Comparison of ENCODE assay signal across 2 cellular contexts in the genomic region with DNA sequence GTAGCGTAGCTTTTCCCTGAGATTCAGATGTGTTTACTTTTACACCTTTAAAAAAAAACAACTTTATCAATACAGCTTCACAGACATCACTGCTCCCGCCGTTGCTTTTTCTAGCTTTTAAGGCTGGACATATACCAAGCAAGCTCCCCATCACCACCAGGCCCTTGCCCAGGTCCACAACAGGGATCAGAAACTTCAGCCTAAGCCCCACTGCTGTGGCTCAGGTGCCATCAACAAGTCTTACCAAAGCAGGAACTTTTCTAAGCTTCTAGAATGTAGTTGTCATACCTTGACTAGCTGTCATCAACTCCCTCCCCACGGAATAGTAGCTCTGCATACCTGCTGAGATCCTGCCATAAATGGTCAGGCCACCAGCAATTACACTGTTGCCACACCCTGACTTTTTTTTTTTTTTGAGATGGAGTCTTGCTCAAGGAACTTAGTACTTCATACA.
TF ChIP-seq lines count a peak whose summit lies in the region.

No MANE protein-coding gene starts in this region.

TF ChIP-seq in HEK293T, 16 proteins besides CTCF, POLR2A, EP300 and RAD21 (continued from another document):
- TF ChIP-seq, protein P1, sequence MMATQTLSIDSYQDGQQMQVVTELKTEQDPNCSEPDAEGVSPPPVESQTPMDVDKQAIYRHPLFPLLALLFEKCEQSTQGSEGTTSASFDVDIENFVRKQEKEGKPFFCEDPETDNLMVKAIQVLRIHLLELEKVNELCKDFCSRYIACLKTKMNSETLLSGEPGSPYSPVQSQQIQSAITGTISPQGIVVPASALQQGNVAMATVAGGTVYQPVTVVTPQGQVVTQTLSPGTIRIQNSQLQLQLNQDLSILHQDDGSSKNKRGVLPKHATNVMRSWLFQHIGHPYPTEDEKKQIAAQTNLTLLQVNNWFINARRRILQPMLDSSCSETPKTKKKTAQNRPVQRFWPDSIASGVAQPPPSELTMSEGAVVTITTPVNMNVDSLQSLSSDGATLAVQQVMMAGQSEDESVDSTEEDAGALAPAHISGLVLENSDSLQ (IDR thresholded peaks at IDR 0.05), result no peak

TF ChIP-seq in K562, 482 proteins besides CTCF, POLR2A, EP300 and RAD21 (continued from another document):
- TF ChIP-seq ZBTB40 (IDR thresholded peaks at IDR 0.05) (peak; percentile 60), ZBTB40 (CRISPR knock-in tag; IDR thresholded peaks at IDR 0.05) (no peak; the same call in 1 of the 2 replicates), MEF2A (IDR thresholded peaks at IDR 0.05; ENCODE audit: control insufficient read depth, low read depth, low read length) (no peak), THRAP3 (IDR thresholded peaks at IDR 0.05; ENCODE audit: borderline replicate concordance) (no peak)
